Comparison of ENCODE assay signal across 2 cellular contexts in the genomic region with DNA sequence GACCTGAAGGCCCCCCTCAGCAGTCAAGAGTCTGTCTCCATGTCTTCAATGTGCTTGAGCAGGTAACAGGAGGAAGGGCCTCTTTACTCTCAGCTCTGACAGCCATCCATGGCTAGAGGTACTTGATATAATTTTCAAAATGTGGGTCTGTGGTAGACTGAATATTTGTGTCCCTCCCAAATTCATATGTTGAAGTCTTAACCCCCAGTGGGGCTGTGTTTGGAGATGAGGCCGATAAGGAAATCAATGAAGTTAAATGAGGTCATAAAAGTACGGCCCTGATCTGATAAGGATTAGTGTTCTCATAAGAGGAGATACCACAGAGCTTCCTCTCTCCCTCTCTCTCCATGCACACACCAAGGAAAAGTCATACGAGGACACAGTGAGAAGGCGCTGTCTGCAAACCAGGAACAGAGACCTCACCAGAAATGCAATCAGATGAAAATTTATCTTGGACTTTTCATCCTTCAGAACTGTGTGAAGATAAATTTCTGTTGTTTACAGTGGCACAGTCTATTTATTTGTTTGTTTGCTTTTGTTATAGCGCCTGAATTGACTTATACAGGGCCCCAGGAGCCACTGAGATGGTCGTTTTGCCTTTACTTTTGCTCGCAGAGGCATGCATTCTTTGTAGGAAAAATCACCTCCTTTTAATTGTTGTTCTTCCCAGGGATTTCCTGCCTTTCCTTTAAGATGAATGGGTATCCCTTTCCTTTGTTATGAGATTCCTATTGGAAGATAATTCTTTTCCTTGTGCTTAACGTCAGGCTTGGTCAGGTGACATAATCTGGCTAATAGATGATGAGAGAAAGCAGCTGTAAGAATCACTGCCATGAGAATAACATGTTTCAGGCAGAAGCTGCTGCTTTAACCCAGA.
TF ChIP-seq lines count a peak whose summit lies in the region.

No MANE protein-coding gene starts in this region.

TF ChIP-seq in GM23338, 12 proteins besides CTCF, POLR2A, EP300 and RAD21 (continues in another document):
- TF ChIP-seq POLR2AphosphoS5 (IDR thresholded peaks at IDR 0.05; ENCODE audit: low read depth) (no peak), ZNF462 (CRISPR knock-in tag; IDR thresholded peaks at IDR 0.05) (no peak), EZH2 (IDR thresholded peaks at IDR 0.05; ENCODE audit: low read depth, unreplicated experiment) (no peak), JUNB (IDR thresholded peaks at IDR 0.05; ENCODE audit: unreplicated experiment) (no peak), CREB1 (CRISPR knock-in tag; IDR thresholded peaks at IDR 0.05; ENCODE audit: low read depth) (no peak)
- TF ChIP-seq, protein P1, sequence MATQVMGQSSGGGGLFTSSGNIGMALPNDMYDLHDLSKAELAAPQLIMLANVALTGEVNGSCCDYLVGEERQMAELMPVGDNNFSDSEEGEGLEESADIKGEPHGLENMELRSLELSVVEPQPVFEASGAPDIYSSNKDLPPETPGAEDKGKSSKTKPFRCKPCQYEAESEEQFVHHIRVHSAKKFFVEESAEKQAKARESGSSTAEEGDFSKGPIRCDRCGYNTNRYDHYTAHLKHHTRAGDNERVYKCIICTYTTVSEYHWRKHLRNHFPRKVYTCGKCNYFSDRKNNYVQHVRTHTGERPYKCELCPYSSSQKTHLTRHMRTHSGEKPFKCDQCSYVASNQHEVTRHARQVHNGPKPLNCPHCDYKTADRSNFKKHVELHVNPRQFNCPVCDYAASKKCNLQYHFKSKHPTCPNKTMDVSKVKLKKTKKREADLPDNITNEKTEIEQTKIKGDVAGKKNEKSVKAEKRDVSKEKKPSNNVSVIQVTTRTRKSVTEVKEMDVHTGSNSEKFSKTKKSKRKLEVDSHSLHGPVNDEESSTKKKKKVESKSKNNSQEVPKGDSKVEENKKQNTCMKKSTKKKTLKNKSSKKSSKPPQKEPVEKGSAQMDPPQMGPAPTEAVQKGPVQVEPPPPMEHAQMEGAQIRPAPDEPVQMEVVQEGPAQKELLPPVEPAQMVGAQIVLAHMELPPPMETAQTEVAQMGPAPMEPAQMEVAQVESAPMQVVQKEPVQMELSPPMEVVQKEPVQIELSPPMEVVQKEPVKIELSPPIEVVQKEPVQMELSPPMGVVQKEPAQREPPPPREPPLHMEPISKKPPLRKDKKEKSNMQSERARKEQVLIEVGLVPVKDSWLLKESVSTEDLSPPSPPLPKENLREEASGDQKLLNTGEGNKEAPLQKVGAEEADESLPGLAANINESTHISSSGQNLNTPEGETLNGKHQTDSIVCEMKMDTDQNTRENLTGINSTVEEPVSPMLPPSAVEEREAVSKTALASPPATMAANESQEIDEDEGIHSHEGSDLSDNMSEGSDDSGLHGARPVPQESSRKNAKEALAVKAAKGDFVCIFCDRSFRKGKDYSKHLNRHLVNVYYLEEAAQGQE (IDR thresholded peaks at IDR 0.05; ENCODE audit: unreplicated experiment) = no peak
- TF ChIP-seq, protein P2, sequence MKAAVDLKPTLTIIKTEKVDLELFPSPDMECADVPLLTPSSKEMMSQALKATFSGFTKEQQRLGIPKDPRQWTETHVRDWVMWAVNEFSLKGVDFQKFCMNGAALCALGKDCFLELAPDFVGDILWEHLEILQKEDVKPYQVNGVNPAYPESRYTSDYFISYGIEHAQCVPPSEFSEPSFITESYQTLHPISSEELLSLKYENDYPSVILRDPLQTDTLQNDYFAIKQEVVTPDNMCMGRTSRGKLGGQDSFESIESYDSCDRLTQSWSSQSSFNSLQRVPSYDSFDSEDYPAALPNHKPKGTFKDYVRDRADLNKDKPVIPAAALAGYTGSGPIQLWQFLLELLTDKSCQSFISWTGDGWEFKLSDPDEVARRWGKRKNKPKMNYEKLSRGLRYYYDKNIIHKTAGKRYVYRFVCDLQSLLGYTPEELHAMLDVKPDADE (IDR thresholded peaks at IDR 0.05) = no peak

TF ChIP-seq in neural cell, 6 proteins besides CTCF, POLR2A, EP300 and RAD21:
- TF ChIP-seq EZH2 (IDR thresholded peaks at IDR 0.05; ENCODE audit: borderline replicate concordance, insufficient read depth, low read length, poor library complexity, severe bottlenecking) (no peak), SMC3 (conservative IDR thresholded peaks at IDR 0.05; ENCODE audit: poor library complexity) (no peak), MXI1 (conservative IDR thresholded peaks at IDR 0.05; ENCODE audit: poor library complexity, severe bottlenecking) (no peak), TAF1 (IDR thresholded peaks at IDR 0.05; ENCODE audit: low read depth) (no peak), POLR2AphosphoS5 (IDR thresholded peaks at IDR 0.05) (no peak)
- TF ChIP-seq, protein P1 (IDR thresholded peaks at IDR 0.05; ENCODE audit: borderline replicate concordance) = no peak
TF ChIP-seq in neural cell: peak in this region for 0.
